In the genomic region with DNA sequence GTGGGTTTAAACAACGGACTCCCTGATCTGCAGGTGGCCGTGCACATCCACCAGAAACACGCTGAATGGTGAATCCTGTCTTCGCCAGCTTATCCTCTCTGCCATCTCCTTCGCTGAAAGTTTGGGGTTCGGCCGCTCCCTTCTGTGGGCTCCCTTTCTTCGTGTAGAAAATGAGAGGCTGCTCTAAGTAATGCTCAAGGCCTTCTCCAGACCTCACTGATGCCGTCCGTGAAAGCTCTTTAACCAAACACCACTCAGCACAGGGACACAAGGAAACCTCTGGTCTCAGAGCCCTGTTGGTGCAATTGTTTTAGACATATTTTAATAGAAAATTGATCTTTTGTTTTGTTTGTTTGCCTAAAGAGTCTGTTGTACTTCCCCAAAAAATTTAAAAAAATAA, we compare ENCODE assay signal across 23 cellular contexts.
DNase-seq lines count a peak whose midpoint lies in the region; ATAC-seq, FAIRE-seq and TF ChIP-seq lines count a peak whose summit lies in the region.
"Had no signal": no experiment of that assay in that cellular context is flagged by ENCODE, and none has a peak within 500 bp of the region (broad histone marks: within the 10 kb centered on the region; RNA-seq: fewer than 3 reads in every experiment).

No MANE protein-coding gene starts in this region.

- H2BK120ac ChIP-seq in H1 (replicated peaks; ENCODE audit: low read depth, low read length): no peak overlapping the region
- no peak overlapping the region for H2BK120ac ChIP-seq in neuronal stem cell (ENCODE audit: low read depth, low read length)

- H3K4me3 ChIP-seq in GM23338 (no peak overlapping the region), H1 (ENCODE audit: extremely low read depth in 1 of 4, insufficient read depth in 2 of 4, low read depth in 3 of 4, low read length in 4 of 4) (no peak overlapping the region), neuronal stem cell (ENCODE audit: low read length in 2 of 2) (no peak overlapping the region)
- H3K4me3 ChIP-seq: A549; BLaER1 treated with 17β-estradiol and CSF1 and Interleukin-3, amounts not matched to agents 10 nM and 100 nM had no signal

- DNase-seq in GM23338 (ENCODE audit: low spot score): no peak
- no peak for DNase-seq in H1 (ENCODE audit: low read depth in 1 of 2, low spot score in 2 of 2)
- no peak for DNase-seq in neuronal stem cell (ENCODE audit: low spot score)
- no peak for DNase-seq in NCI-H2196 (lab: John Stamatoyannopoulos, UW; ENCODE audit: unreplicated experiment)
- DNase-seq in stimulated activated naive CD8-positive, alpha-beta T cell treated with anti-CD3 and anti-CD28 coated beads, Interleukin-15, Interleukin-2, amounts not matched to agents 100 U/mL and 50 U/mL, for 24 hours: no peak
- DNase-seq in effector memory CD8-positive, alpha-beta T cell: no peak
- no peak for DNase-seq in DMS153 treated with DMSO at 0.1 percent for 48 hours (lab: John Stamatoyannopoulos, UW; ENCODE audit: unreplicated experiment)
- DNase-seq: AML-193; Caco-2; Calu3; CD4-positive, alpha-beta T cell; CD8-positive, alpha-beta T cell; DMS53; DMS79; GF-D8 had no signal

- H4K8ac ChIP-seq in H1 (ENCODE audit: extremely low read depth, insufficient read depth, low read length) (peak overlapping the region; percentile 57; the same call in 1 of the 2 replicates), neuronal stem cell (ENCODE audit: low read depth, low read length) (no peak overlapping the region)

- H3K79me2 ChIP-seq in GM23338 (replicated peaks; ENCODE audit: insufficient read depth): no peaks in the 10 kb centered on the region
- no peaks in the 10 kb centered on the region for H3K79me2 ChIP-seq in H1 (ENCODE audit: control insufficient read depth in 1 of 2, insufficient read depth in 2 of 2, low read length in 2 of 2)

- FAIRE-seq in H1 (lab: Jason Lieb, UNC): no peak
- FAIRE-seq: A549, D721Med, G401.6, GM12891, GM19239 had no signal

- H3K36me3 ChIP-seq in GM23338 (ENCODE audit: insufficient read depth): no peaks in the 10 kb centered on the region
- H3K36me3 ChIP-seq in H1 (ENCODE audit: control insufficient read depth in 2 of 4, insufficient read depth in 4 of 4, low read length in 3 of 4): no peaks in the 10 kb centered on the region
- no peaks in the 10 kb centered on the region for H3K36me3 ChIP-seq in neuronal stem cell (replicated peaks in 1 of 2; ENCODE audit: control insufficient read depth in 2 of 2, insufficient read depth in 2 of 2, low read length in 2 of 2)
- H3K36me3 ChIP-seq: BLaER1 treated with 17β-estradiol and CSF1 and Interleukin-3, amounts not matched to agents 10 nM and 100 nM had no signal

- H3K4me1 ChIP-seq in GM23338 (ENCODE audit: insufficient read depth): peaks cover 26% of the 10 kb centered on the region
- H3K4me1 ChIP-seq in H1 (replicated peaks in 1 of 4; ENCODE audit: control insufficient read depth in 3 of 4, insufficient read depth in 4 of 4, low read length in 3 of 4): peaks cover 0 to 15% (median 6%) of the 10 kb centered on the region in 4 experiments; a peak in 4 of 7 replicates
- H3K4me1 ChIP-seq in neuronal stem cell (ENCODE audit: control insufficient read depth in 2 of 2, insufficient read depth in 1 of 2, low read depth in 1 of 2, low read length in 2 of 2): peaks cover 0 to 11% of the 10 kb centered on the region in 2 donors
- H3K4me1 ChIP-seq: A549, Caco-2 had no signal

- H3K14ac ChIP-seq in H1 (ENCODE audit: insufficient read length) (no peak overlapping the region), neuronal stem cell (ENCODE audit: low read length) (no peak overlapping the region)

- no peak overlapping the region for H3K4ac ChIP-seq in H1 (replicated peaks; ENCODE audit: insufficient read length, low read depth, low read length)
- H3K4ac ChIP-seq in neuronal stem cell (ENCODE audit: low read length): no peak overlapping the region

- H3K56ac ChIP-seq in H1 (replicated peaks; ENCODE audit: insufficient read length, low read depth, low read length): no peak overlapping the region

- no peak overlapping the region for H3K4me3 Mint-ChIP-seq in GM23338
- H3K4me3 Mint-ChIP-seq in effector memory CD8-positive, alpha-beta T cell: no peak overlapping the region
- H3K4me3 Mint-ChIP-seq: B cell; CD4-positive, alpha-beta T cell; CD8-positive, alpha-beta T cell had no signal

- no peak overlapping the region for H3K23ac ChIP-seq in H1 (ENCODE audit: insufficient read length)
- H3K23ac ChIP-seq in neuronal stem cell (ENCODE audit: low read depth, low read length, poor library complexity): no peak overlapping the region

- no peaks in the 10 kb centered on the region for H3K9me2 ChIP-seq in GM23338 (ENCODE audit: insufficient read depth)

- no peak overlapping the region for H3K4me2 ChIP-seq in GM23338
- H3K4me2 ChIP-seq in H1 (ENCODE audit: insufficient read depth in 1 of 2, low read depth in 2 of 2, low read length in 2 of 2): no peak overlapping the region
- no peak overlapping the region for H3K4me2 ChIP-seq in neuronal stem cell (ENCODE audit: insufficient read depth, low read length, poor library complexity, severe bottlenecking)
- H3K4me2 ChIP-seq: A549; BLaER1 treated with 17β-estradiol and CSF1 and Interleukin-3, amounts not matched to agents 10 nM and 100 nM had no signal

- H3K79me1 ChIP-seq in H1 (ENCODE audit: low read depth, low read length) (no peaks in the 10 kb centered on the region), neuronal stem cell (ENCODE audit: low read depth, low read length) (no peaks in the 10 kb centered on the region)

- H3K4me1 Mint-ChIP-seq in GM23338: peaks cover 24% of the 10 kb centered on the region
- H3K4me1 Mint-ChIP-seq in effector memory CD8-positive, alpha-beta T cell (ENCODE audit: low read depth in 2 of 2): no peaks in the 10 kb centered on the region
- H3K4me1 Mint-ChIP-seq: B cell had no signal

- no peak overlapping the region for H4K5ac ChIP-seq in H1 (ENCODE audit: insufficient read length, low read depth, low read length)

- H3K23me2 ChIP-seq in H1 (ENCODE audit: low read depth, low read length): no peaks in the 10 kb centered on the region

- CTCF ChIA-PET in H1 (lab: Charles Lee; ENCODE audit: partially characterized antibody): interaction anchor here (0.6 to 0.9 kb wide), 2 partner anchors 13 to 49 kb away, joined by 3 to 4 read pairs; no protein-coding TSS in a partner anchor

- H3K27me3 Mint-ChIP-seq in GM23338 (ENCODE audit: insufficient read depth, low read depth, poor library complexity): no peaks in the 10 kb centered on the region
- no peaks in the 10 kb centered on the region for H3K27me3 Mint-ChIP-seq in effector memory CD8-positive, alpha-beta T cell
- H3K27me3 Mint-ChIP-seq: B cell; CD4-positive, alpha-beta T cell had no signal

- H2BK5ac ChIP-seq in H1 (ENCODE audit: low read depth, low read length) (no peak overlapping the region), neuronal stem cell (ENCODE audit: low read length) (no peak overlapping the region)

- peak overlapping the region; percentile 59; the same call in 1 of the 2 replicates for H2AFZ ChIP-seq in GM23338
- H2AFZ ChIP-seq in H1 (ENCODE audit: low read length): 0 out of 2 replicates have a peak overlapping the region, but pooled peaks have one; percentile 21
- H2AFZ ChIP-seq in neuronal stem cell (ENCODE audit: low read length): no peak overlapping the region

- H3F3A ChIP-seq in GM23338 (replicated peaks; ENCODE audit: low read depth): no peaks in the 10 kb centered on the region

- no peak for TF ChIP-seq POLR2A in H1 (IDR thresholded peaks at IDR 0.05; ENCODE audit: control extremely low read depth in 1 of 2, low read depth in 2 of 2, low read length in 2 of 2)

- TF ChIP-seq EP300 in H1 (IDR thresholded peaks at IDR 0.05; ENCODE audit: borderline replicate concordance in 1 of 2, low read depth in 2 of 2, low read length in 2 of 2): no peak

- TF ChIP-seq RAD21 in H1 (IDR thresholded peaks at IDR 0.05 in 1 of 2, conservative IDR thresholded peaks at IDR 0.05 in 1 of 2; ENCODE audit: low read depth in 2 of 2, low read length in 2 of 2): no peak

- no peaks in the 10 kb centered on the region for H3K27me3 ChIP-seq in GM23338 (ENCODE audit: insufficient read depth)
- H3K27me3 ChIP-seq in H1 (replicated peaks in 1 of 4; ENCODE audit: control insufficient read depth in 3 of 4, extremely low read depth in 1 of 4, insufficient read depth in 3 of 4, low read length in 3 of 4): no peaks in the 10 kb centered on the region
- no peaks in the 10 kb centered on the region for H3K27me3 ChIP-seq in neuronal stem cell (ENCODE audit: control insufficient read depth in 3 of 3, insufficient read depth in 3 of 3, low read depth in 1 of 3, low read length in 3 of 3)
- H3K27me3 ChIP-seq: BLaER1 treated with 17β-estradiol and CSF1 and Interleukin-3, amounts not matched to agents 10 nM and 100 nM had no signal

- POLR2A ChIA-PET in H1 (lab: Charles Lee; ENCODE audit: partially characterized antibody): no interaction called here

- H3K27ac ChIP-seq in GM23338 (ENCODE audit: low read depth) (no peak overlapping the region), H1 (ENCODE audit: low read depth, low read length) (no peak overlapping the region), neuronal stem cell (replicated peaks; ENCODE audit: low read length) (no peak overlapping the region)
- H3K27ac ChIP-seq: A549; BLaER1 treated with 17β-estradiol and CSF1 and Interleukin-3, amounts not matched to agents 10 nM and 100 nM; C4-2B had no signal

- no peak overlapping the region for H2AK5ac ChIP-seq in H1 (ENCODE audit: low read depth, low read length)
- no peak overlapping the region for H2AK5ac ChIP-seq in neuronal stem cell (ENCODE audit: low read depth, low read length)

- WGBS in H1 (ENCODE audit: extremely low coverage in 1 of 2, insufficient coverage in 1 of 2, insufficient read length in 1 of 2, insufficient replicate concordance in 2 of 2, low coverage in 1 of 2, low lambda C conversion rate in 2 of 2, missing lambda C conversion rate in 1 of 2), 2 experiments: 81% methylated on average over 10 of the region's 10 CpGs; no CpG with 5 or more reads in 1 of the 2 experiments
- WGBS in neuronal stem cell (ENCODE audit: extremely low coverage in 2 of 2, insufficient read length in 2 of 2, insufficient replicate concordance in 1 of 2), 2 donors: no CpG with 5 or more reads among the region's 10 CpGs

- ATAC-seq in GM23338: no peak
- no peak for ATAC-seq in stimulated activated naive CD8-positive, alpha-beta T cell treated with anti-CD3 and anti-CD28 coated beads, Interleukin-15, Interleukin-2, amounts not matched to agents 100 U/mL and 50 U/mL, for 24 hours
- ATAC-seq in effector memory CD8-positive, alpha-beta T cell (replicated peaks): no peak
- ATAC-seq: A549; CD8-positive, alpha-beta T cell had no signal

- no peak overlapping the region for H4K91ac ChIP-seq in H1 (replicated peaks; ENCODE audit: insufficient read length, low read length)
- no peak overlapping the region for H4K91ac ChIP-seq in neuronal stem cell (ENCODE audit: low read depth, low read length, poor library complexity)

- no peaks in the 10 kb centered on the region for H3K9me3 ChIP-seq in H1 (ENCODE audit: insufficient read depth in 2 of 2, low read depth in 1 of 2, low read length in 1 of 2)
- no peaks in the 10 kb centered on the region for H3K9me3 ChIP-seq in neuronal stem cell (replicated peaks in 1 of 2; ENCODE audit: control insufficient read depth in 2 of 2, insufficient read depth in 1 of 2, low read depth in 1 of 2, low read length in 2 of 2)
- H3K9me3 ChIP-seq: A549, Caco-2 had no signal

- no peak overlapping the region for H3K9ac ChIP-seq in H1 (replicated peaks in 1 of 4; ENCODE audit: extremely low read depth in 1 of 4, low read depth in 3 of 4, low read length in 3 of 4)
- H3K9ac ChIP-seq in neuronal stem cell (ENCODE audit: low read depth, low read length, poor library complexity): no peak overlapping the region
- H3K9ac ChIP-seq: BLaER1 treated with 17β-estradiol and CSF1 and Interleukin-3, amounts not matched to agents 10 nM and 100 nM had no signal

- H2BK15ac ChIP-seq in H1 (ENCODE audit: low read length) (no peak overlapping the region), neuronal stem cell (ENCODE audit: low read length) (no peak overlapping the region)

- peak overlapping the region; percentile 40; the same call in 1 of the 2 replicates for H2BK12ac ChIP-seq in H1 (ENCODE audit: low read depth, low read length)
- no peak overlapping the region for H2BK12ac ChIP-seq in neuronal stem cell (ENCODE audit: low read length)

- TF ChIP-seq CTCF in GM23338 (conservative IDR thresholded peaks at IDR 0.05; ENCODE audit: low read depth in 2 of 2) (no peak), H1 (IDR thresholded peaks at IDR 0.05; ENCODE audit: control extremely low read depth in 1 of 3, insufficient read depth in 1 of 3, low read depth in 1 of 3, low read length in 3 of 3) (no peak)

- H3K18ac ChIP-seq in H1 (ENCODE audit: extremely low read depth, low read length): no peak overlapping the region
- peak overlapping the region; percentile 62 for H3K18ac ChIP-seq in neuronal stem cell (ENCODE audit: low read length)

- no peaks in the 10 kb centered on the region for H3K36me3 Mint-ChIP-seq in GM23338 (ENCODE audit: low read depth)
- H3K36me3 Mint-ChIP-seq in effector memory CD8-positive, alpha-beta T cell (ENCODE audit: insufficient read depth): no peaks in the 10 kb centered on the region
- H3K36me3 Mint-ChIP-seq: CD8-positive, alpha-beta T cell had no signal

- no peak overlapping the region for H3K27ac Mint-ChIP-seq in GM23338
- H3K27ac Mint-ChIP-seq in effector memory CD8-positive, alpha-beta T cell: no peak overlapping the region
- H3K27ac Mint-ChIP-seq: B cell; CD4-positive, alpha-beta T cell; CD8-positive, alpha-beta T cell had no signal

- H3K9me3 Mint-ChIP-seq in GM23338: no peaks in the 10 kb centered on the region
- H3K9me3 Mint-ChIP-seq in effector memory CD8-positive, alpha-beta T cell: peaks cover 8 to 15% of the 10 kb centered on the region in 2 donors
- H3K9me3 Mint-ChIP-seq: CD8-positive, alpha-beta T cell had no signal

- H2BK20ac ChIP-seq in H1 (ENCODE audit: low read length): no peak overlapping the region

- H4K20me1 ChIP-seq in GM23338 (replicated peaks; ENCODE audit: insufficient read depth): no peaks in the 10 kb centered on the region
- no peaks in the 10 kb centered on the region for H4K20me1 ChIP-seq in H1 (replicated peaks in 1 of 2; ENCODE audit: control insufficient read depth in 1 of 2, insufficient read depth in 2 of 2, low read length in 2 of 2)
- H4K20me1 ChIP-seq: BLaER1 treated with 17β-estradiol and CSF1 and Interleukin-3, amounts not matched to agents 10 nM and 100 nM had no signal
